ENCODE assay signal across 1 cellular context in the genomic region with DNA sequence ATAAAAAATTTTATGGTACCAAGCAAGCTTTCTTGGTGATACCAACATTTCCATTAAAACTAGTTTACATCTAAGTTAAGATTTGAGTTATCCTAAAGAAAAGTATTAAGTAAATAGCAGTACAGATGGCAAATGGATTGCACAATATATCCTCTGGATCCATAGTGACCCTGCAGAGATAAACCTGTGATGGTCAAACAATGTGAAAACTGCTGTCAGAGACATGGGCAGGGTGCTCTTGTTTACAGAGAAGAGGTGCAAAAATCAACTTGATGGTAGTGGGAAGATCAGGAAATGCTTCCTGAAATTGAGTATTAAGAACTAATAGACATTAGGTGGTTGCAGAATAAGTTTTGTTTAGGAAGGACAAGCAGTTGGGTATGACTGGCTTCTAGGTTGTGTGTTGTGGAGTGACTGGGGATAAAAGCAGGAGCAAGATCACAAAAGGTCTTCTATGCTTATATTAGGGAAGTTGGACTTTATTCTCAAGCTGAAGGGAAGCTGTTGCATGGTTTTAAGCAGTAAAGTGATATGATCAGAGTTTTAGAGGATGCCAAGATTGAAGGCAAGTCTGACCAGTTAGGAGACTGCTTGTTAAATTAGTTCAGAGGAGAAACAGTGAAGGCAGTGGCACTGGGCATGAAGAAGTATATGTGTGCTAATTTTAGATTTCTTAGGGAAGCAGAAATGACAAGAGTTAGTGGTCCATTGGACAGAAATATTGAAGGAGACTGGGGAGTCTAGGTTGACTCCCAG.
A peak's percentile ranks its signal among the peaks of the same experiment; 100 is the strongest.
TF ChIP-seq lines count a peak whose summit lies in the region.

No MANE protein-coding gene starts in this region.

TF ChIP-seq in HepG2, 621 proteins besides CTCF, POLR2A, EP300 and RAD21 (continued from another document and continues in another):
- TF ChIP-seq, protein P1, sequence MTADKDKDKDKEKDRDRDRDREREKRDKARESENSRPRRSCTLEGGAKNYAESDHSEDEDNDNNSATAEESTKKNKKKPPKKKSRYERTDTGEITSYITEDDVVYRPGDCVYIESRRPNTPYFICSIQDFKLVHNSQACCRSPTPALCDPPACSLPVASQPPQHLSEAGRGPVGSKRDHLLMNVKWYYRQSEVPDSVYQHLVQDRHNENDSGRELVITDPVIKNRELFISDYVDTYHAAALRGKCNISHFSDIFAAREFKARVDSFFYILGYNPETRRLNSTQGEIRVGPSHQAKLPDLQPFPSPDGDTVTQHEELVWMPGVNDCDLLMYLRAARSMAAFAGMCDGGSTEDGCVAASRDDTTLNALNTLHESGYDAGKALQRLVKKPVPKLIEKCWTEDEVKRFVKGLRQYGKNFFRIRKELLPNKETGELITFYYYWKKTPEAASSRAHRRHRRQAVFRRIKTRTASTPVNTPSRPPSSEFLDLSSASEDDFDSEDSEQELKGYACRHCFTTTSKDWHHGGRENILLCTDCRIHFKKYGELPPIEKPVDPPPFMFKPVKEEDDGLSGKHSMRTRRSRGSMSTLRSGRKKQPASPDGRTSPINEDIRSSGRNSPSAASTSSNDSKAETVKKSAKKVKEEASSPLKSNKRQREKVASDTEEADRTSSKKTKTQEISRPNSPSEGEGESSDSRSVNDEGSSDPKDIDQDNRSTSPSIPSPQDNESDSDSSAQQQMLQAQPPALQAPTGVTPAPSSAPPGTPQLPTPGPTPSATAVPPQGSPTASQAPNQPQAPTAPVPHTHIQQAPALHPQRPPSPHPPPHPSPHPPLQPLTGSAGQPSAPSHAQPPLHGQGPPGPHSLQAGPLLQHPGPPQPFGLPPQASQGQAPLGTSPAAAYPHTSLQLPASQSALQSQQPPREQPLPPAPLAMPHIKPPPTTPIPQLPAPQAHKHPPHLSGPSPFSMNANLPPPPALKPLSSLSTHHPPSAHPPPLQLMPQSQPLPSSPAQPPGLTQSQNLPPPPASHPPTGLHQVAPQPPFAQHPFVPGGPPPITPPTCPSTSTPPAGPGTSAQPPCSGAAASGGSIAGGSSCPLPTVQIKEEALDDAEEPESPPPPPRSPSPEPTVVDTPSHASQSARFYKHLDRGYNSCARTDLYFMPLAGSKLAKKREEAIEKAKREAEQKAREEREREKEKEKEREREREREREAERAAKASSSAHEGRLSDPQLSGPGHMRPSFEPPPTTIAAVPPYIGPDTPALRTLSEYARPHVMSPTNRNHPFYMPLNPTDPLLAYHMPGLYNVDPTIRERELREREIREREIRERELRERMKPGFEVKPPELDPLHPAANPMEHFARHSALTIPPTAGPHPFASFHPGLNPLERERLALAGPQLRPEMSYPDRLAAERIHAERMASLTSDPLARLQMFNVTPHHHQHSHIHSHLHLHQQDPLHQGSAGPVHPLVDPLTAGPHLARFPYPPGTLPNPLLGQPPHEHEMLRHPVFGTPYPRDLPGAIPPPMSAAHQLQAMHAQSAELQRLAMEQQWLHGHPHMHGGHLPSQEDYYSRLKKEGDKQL (CRISPR knock-in tag; IDR thresholded peaks at IDR 0.05; ENCODE audit: low read depth): peak; percentile 67
- TF ChIP-seq ARID3A (IDR thresholded peaks at IDR 0.05; ENCODE audit: low read depth, low read length): peak; percentile 83
- no peak for TF ChIP-seq ZNF484 (CRISPR knock-in tag; IDR thresholded peaks at IDR 0.05; ENCODE audit: borderline replicate concordance, low read depth)
- no peak for TF ChIP-seq FIP1L1 (IDR thresholded peaks at IDR 0.05; ENCODE audit: borderline replicate concordance, insufficient read depth, low read depth, low read length)
- peak; percentile 69 for TF ChIP-seq IKZF5 (CRISPR knock-in tag; IDR thresholded peaks at IDR 0.05)
- peak; percentile 92 for TF ChIP-seq FOXJ3 (CRISPR knock-in tag; IDR thresholded peaks at IDR 0.05; ENCODE audit: borderline replicate concordance)
- TF ChIP-seq, protein P2, sequence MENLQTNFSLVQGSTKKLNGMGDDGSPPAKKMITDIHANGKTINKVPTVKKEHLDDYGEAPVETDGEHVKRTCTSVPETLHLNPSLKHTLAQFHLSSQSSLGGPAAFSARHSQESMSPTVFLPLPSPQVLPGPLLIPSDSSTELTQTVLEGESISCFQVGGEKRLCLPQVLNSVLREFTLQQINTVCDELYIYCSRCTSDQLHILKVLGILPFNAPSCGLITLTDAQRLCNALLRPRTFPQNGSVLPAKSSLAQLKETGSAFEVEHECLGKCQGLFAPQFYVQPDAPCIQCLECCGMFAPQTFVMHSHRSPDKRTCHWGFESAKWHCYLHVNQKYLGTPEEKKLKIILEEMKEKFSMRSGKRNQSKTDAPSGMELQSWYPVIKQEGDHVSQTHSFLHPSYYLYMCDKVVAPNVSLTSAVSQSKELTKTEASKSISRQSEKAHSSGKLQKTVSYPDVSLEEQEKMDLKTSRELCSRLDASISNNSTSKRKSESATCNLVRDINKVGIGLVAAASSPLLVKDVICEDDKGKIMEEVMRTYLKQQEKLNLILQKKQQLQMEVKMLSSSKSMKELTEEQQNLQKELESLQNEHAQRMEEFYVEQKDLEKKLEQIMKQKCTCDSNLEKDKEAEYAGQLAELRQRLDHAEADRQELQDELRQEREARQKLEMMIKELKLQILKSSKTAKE (CRISPR knock-in tag; IDR thresholded peaks at IDR 0.05; ENCODE audit: borderline replicate concordance): 0 out of 2 replicates have a peak, but pooled peaks have one; percentile 29
- peak; percentile 79 for TF ChIP-seq FOXK2 (IDR thresholded peaks at IDR 0.05)
- no peak for TF ChIP-seq CREBL2 (CRISPR knock-in tag; IDR thresholded peaks at IDR 0.05; ENCODE audit: borderline replicate concordance)
- no peak for TF ChIP-seq ZNF460 (CRISPR knock-in tag; IDR thresholded peaks at IDR 0.05; ENCODE audit: borderline replicate concordance)
- TF ChIP-seq ZFX (CRISPR knock-in tag; IDR thresholded peaks at IDR 0.05; ENCODE audit: low read depth): no peak
- TF ChIP-seq HMG20B (CRISPR knock-in tag; conservative IDR thresholded peaks at IDR 0.05): peak; percentile 94
- peak; percentile 76; the same call in 1 of the 2 replicates for TF ChIP-seq RXRB (CRISPR knock-in tag; IDR thresholded peaks at IDR 0.05; ENCODE audit: borderline replicate concordance)
- no peak for TF ChIP-seq ZFP41 (CRISPR knock-in tag; IDR thresholded peaks at IDR 0.05; ENCODE audit: borderline replicate concordance)
- TF ChIP-seq ZNF672 (CRISPR knock-in tag; IDR thresholded peaks at IDR 0.05): no peak
- TF ChIP-seq JUNB (CRISPR knock-in tag; IDR thresholded peaks at IDR 0.05; ENCODE audit: borderline replicate concordance): peak; percentile 19; the same call in 1 of the 2 replicates
- TF ChIP-seq, protein P3, sequence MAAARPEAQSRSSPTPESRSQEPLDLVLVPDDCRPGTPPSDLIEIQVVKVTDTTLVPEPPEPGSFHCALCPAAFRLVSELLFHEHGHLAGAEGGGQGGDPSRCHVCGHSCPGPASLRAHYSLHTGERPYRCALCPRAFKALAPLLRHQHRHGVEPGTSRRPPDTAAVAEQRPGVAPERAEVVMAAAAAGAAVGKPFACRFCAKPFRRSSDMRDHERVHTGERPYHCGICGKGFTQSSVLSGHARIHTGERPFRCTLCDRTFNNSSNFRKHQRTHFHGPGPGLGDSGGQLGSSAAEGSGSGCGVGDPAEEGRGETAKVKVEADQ (CRISPR knock-in tag; IDR thresholded peaks at IDR 0.05; ENCODE audit: borderline replicate concordance): no peak
- peak; percentile 66; the same call in 1 of the 2 replicates for TF ChIP-seq TBX3 (IDR thresholded peaks at IDR 0.05; ENCODE audit: borderline replicate concordance)
- TF ChIP-seq SRY (CRISPR knock-in tag; IDR thresholded peaks at IDR 0.05): no peak
- TF ChIP-seq ZNF768 (CRISPR knock-in tag; IDR thresholded peaks at IDR 0.05): no peak
- TF ChIP-seq ZNF850 (CRISPR knock-in tag; conservative IDR thresholded peaks at IDR 0.05): no peak
- TF ChIP-seq, protein P4, sequence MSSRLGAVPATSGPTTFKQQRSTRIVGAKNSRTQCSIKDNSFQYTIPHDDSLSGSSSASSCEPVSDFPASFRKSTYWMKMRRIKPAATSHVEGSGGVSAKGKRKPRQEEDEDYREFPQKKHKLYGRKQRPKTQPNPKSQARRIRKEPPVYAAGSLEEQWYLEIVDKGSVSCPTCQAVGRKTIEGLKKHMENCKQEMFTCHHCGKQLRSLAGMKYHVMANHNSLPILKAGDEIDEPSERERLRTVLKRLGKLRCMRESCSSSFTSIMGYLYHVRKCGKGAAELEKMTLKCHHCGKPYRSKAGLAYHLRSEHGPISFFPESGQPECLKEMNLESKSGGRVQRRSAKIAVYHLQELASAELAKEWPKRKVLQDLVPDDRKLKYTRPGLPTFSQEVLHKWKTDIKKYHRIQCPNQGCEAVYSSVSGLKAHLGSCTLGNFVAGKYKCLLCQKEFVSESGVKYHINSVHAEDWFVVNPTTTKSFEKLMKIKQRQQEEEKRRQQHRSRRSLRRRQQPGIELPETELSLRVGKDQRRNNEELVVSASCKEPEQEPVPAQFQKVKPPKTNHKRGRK (CRISPR knock-in tag; IDR thresholded peaks at IDR 0.05): no peak
- no peak for TF ChIP-seq ATAD3A (CRISPR knock-in tag; IDR thresholded peaks at IDR 0.05)
- no peak for TF ChIP-seq ZNF788 (CRISPR knock-in tag; IDR thresholded peaks at IDR 0.05; ENCODE audit: borderline replicate concordance)
- no peak for TF ChIP-seq ZBTB14 (CRISPR knock-in tag; IDR thresholded peaks at IDR 0.05)
- peak; percentile 98 for TF ChIP-seq FOXA3 (CRISPR knock-in tag; IDR thresholded peaks at IDR 0.05)
- TF ChIP-seq NFKB2 (CRISPR knock-in tag; IDR thresholded peaks at IDR 0.05; ENCODE audit: borderline replicate concordance): no peak
- TF ChIP-seq ZNF800 (CRISPR knock-in tag; IDR thresholded peaks at IDR 0.05): 0 out of 2 replicates have a peak, but pooled peaks have one; percentile 72
- TF ChIP-seq SATB2 (CRISPR knock-in tag; IDR thresholded peaks at IDR 0.05): 0 out of 2 replicates have a peak, but pooled peaks have one; percentile 64
- no peak for TF ChIP-seq PRPF4 (IDR thresholded peaks at IDR 0.05; ENCODE audit: low read depth, low read length, poor library complexity, severe bottlenecking)
- TF ChIP-seq ZNF567 (CRISPR knock-in tag; IDR thresholded peaks at IDR 0.05; ENCODE audit: borderline replicate concordance): no peak
- no peak for TF ChIP-seq CENPX (CRISPR knock-in tag; IDR thresholded peaks at IDR 0.05)
- TF ChIP-seq HNF4G (IDR thresholded peaks at IDR 0.05; ENCODE audit: borderline replicate concordance, low read depth, low read length): peak; percentile 29; the same call in 1 of the 2 replicates
- TF ChIP-seq HNF4G (CRISPR knock-in tag; IDR thresholded peaks at IDR 0.05; ENCODE audit: borderline replicate concordance, low read depth): no peak
- no peak for TF ChIP-seq GATAD1 (CRISPR knock-in tag; IDR thresholded peaks at IDR 0.05)
- TF ChIP-seq IRF1 (CRISPR knock-in tag; IDR thresholded peaks at IDR 0.05; ENCODE audit: low read depth): no peak
- no peak for TF ChIP-seq TRIM24 (CRISPR knock-in tag; IDR thresholded peaks at IDR 0.05)
- no peak for TF ChIP-seq ATF7-NPFF (CRISPR knock-in tag; IDR thresholded peaks at IDR 0.05; ENCODE audit: low read depth)
